In genomic region chr13:75769141-75769905, GRCh38 we compare ENCODE assay signal across 1 cellular context.
TF ChIP-seq lines count a peak whose summit lies in the region.

No MANE protein-coding gene starts in this region.

TF ChIP-seq in IMR-90, 13 proteins besides CTCF, POLR2A, EP300 and RAD21 (continued from another document):
- no peak for TF ChIP-seq USF2 (IDR thresholded peaks at IDR 0.05; ENCODE audit: low read depth, low read length)
